In the genomic region with DNA sequence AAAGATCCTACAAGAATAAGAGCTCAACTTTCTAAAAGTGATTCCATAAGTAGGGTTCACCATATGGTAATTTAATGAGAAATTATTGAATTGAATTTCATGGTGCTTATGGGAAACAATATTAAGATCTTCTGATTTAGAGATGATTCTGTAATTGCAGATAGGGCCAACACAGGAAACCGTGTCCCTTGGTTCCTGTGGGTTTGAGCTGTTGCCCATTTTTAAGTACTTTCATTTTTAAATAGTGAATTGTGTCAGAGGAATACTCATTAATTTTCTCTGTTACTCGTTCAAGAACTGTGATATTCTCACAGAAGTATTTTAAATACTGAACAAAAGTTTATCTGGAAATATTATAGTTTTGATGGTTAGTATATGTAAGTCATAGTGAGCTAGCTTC, we compare ENCODE assay signal across 15 cellular contexts.
DNase-seq lines count a peak whose midpoint lies in the region; ATAC-seq, FAIRE-seq and TF ChIP-seq lines count a peak whose summit lies in the region.
"Had no signal": no experiment of that assay in that cellular context is flagged by ENCODE, and none has a peak within 500 bp of the region (broad histone marks: within the 10 kb centered on the region; RNA-seq: fewer than 3 reads in every experiment).

No MANE protein-coding gene starts in this region.

- peak overlapping the region; percentile 41 for H3K27ac Mint-ChIP-seq in central memory CD8-positive, alpha-beta T cell (ENCODE audit: low read depth)
- no peak overlapping the region for H3K27ac Mint-ChIP-seq in stimulated activated memory B cell treated with anti-CD40 and anti-IgM and Interleukin-4, amounts not matched to agents 10 μg/mL and 1 μg/mL and 100 μg/mL, for 72 hours

- H3K36me3 Mint-ChIP-seq in central memory CD8-positive, alpha-beta T cell (ENCODE audit: insufficient read depth): no peaks in the 10 kb centered on the region
- no peaks in the 10 kb centered on the region for H3K36me3 Mint-ChIP-seq in stimulated activated memory B cell treated with anti-CD40 and anti-IgM and Interleukin-4, amounts not matched to agents 10 μg/mL and 1 μg/mL and 100 μg/mL, for 72 hours
- H3K36me3 Mint-ChIP-seq: WTC11 had no signal

- no peak for TF ChIP-seq POLR2A in H54 (IDR thresholded peaks at IDR 0.05; ENCODE audit: low read depth, low read length)

- H3K4me3 Mint-ChIP-seq in central memory CD8-positive, alpha-beta T cell: no peak overlapping the region
- no peak overlapping the region for H3K4me3 Mint-ChIP-seq in stimulated activated memory B cell treated with anti-CD40 and anti-IgM and Interleukin-4, amounts not matched to agents 10 μg/mL and 1 μg/mL and 100 μg/mL, for 72 hours
- H3K4me3 Mint-ChIP-seq: activated T-cell treated with anti-CD3 and anti-CD28 coated beads, Interleukin-2, amount 50 U/mL, for 4 hours; WTC11 had no signal

- DNase-seq in central memory CD8-positive, alpha-beta T cell (ENCODE audit: low spot score in 2 of 2): no peak
- DNase-seq in H54 (ENCODE audit: insufficient read length, low spot score) (no peak), globus pallidus (ENCODE audit: low spot score) (no peak)
- DNase-seq: activated T-cell treated with anti-CD3 and anti-CD28 coated beads, Interleukin-2, amount 50 U/mL, for 4 hours; MM.1S; stimulated activated CD4-positive, alpha-beta T cell treated with anti-CD3 and anti-CD28 coated beads, Interleukin-4, amount 100 ng/mL, for 1 hour had no signal

- no peak for FAIRE-seq in H54 (lab: Jason Lieb, UNC)
- FAIRE-seq: endothelial cell of umbilical vein, GM12892, H1 had no signal

- ATAC-seq in GM18508 (IDR thresholded peaks at IDR 0.05; ENCODE audit: insufficient read depth, unreplicated experiment): peak; percentile 72
- ATAC-seq in GM19452 (IDR thresholded peaks at IDR 0.05; ENCODE audit: unreplicated experiment): peak; percentile 57
- ATAC-seq in HG03175 (IDR thresholded peaks at IDR 0.05; ENCODE audit: unreplicated experiment): peak; percentile 69
- ATAC-seq in central memory CD8-positive, alpha-beta T cell (replicated peaks; ENCODE audit: extremely low read depth, poor library complexity, severe bottlenecking): peak; percentile 54
- no peak for ATAC-seq in stimulated activated memory B cell treated with anti-CD40 and anti-IgM and Interleukin-4, amounts not matched to agents 10 μg/mL and 1 μg/mL and 100 μg/mL, for 72 hours
- no peak for ATAC-seq in HG03520 (IDR thresholded peaks at IDR 0.05; ENCODE audit: unreplicated experiment)
- ATAC-seq: activated T-cell treated with anti-CD3 and anti-CD28 coated beads, Interleukin-2, amount 50 U/mL, for 4 hours; WTC11 had no signal

- peaks cover 20% of the 10 kb centered on the region for H3K4me1 Mint-ChIP-seq in central memory CD8-positive, alpha-beta T cell
- no peaks in the 10 kb centered on the region for H3K4me1 Mint-ChIP-seq in stimulated activated memory B cell treated with anti-CD40 and anti-IgM and Interleukin-4, amounts not matched to agents 10 μg/mL and 1 μg/mL and 100 μg/mL, for 72 hours

- H3K9me3 Mint-ChIP-seq in central memory CD8-positive, alpha-beta T cell: no peaks in the 10 kb centered on the region
- no peaks in the 10 kb centered on the region for H3K9me3 Mint-ChIP-seq in stimulated activated memory B cell treated with anti-CD40 and anti-IgM and Interleukin-4, amounts not matched to agents 10 μg/mL and 1 μg/mL and 100 μg/mL, for 72 hours
- H3K9me3 Mint-ChIP-seq: activated T-cell treated with anti-CD3 and anti-CD28 coated beads, Interleukin-2, amount 50 U/mL, for 4 hours; WTC11 had no signal

- no peaks in the 10 kb centered on the region for H3K27me3 Mint-ChIP-seq in central memory CD8-positive, alpha-beta T cell
- peaks cover 13% of the 10 kb centered on the region for H3K27me3 Mint-ChIP-seq in stimulated activated memory B cell treated with anti-CD40 and anti-IgM and Interleukin-4, amounts not matched to agents 10 μg/mL and 1 μg/mL and 100 μg/mL, for 72 hours

Comparison
In these comparisons a context has a peak if more than half of its experiments do, and no peak if none do; other contexts are left out.
1. ATAC-seq: peak in GM18508 (single experiment), GM19452 (single experiment), HG03175 (single experiment) and central memory CD8-positive, alpha-beta T cell (single experiment); none in stimulated activated memory B cell treated with anti-CD40 and anti-IgM and Interleukin-4, amounts not matched to agents 10 μg/mL and 1 μg/mL and 100 μg/mL, for 72 hours (single experiment) and HG03520 (single experiment).